1 cellular context compared by ENCODE assay signal in genomic region chr6:47059216-47059885, GRCh38.
TF ChIP-seq lines count a peak whose summit lies in the region.

No MANE protein-coding gene starts in this region.

TF ChIP-seq in HepG2, 621 proteins besides CTCF, POLR2A, EP300 and RAD21:
- TF ChIP-seq RBFOX2 (IDR thresholded peaks at IDR 0.05; ENCODE audit: low read depth, low read length) (no peak), ZNF850 (CRISPR knock-in tag; conservative IDR thresholded peaks at IDR 0.05) (no peak), ZNF768 (CRISPR knock-in tag; IDR thresholded peaks at IDR 0.05) (no peak), RCOR2 (CRISPR knock-in tag; IDR thresholded peaks at IDR 0.05) (no peak), ZNF670 (CRISPR knock-in tag; IDR thresholded peaks at IDR 0.05; ENCODE audit: borderline replicate concordance) (no peak), TSC22D2 (CRISPR knock-in tag; IDR thresholded peaks at IDR 0.05; ENCODE audit: borderline replicate concordance) (no peak), HOXA9 (CRISPR knock-in tag; IDR thresholded peaks at IDR 0.05; ENCODE audit: borderline replicate concordance) (no peak), NAIF1 (CRISPR knock-in tag; IDR thresholded peaks at IDR 0.05; ENCODE audit: borderline replicate concordance) (no peak)
